ENCODE assay signal across 7 cellular contexts in genomic region chr5:156631005-156631404, GRCh38.
"Had no signal": no experiment of that assay in that cellular context is flagged by ENCODE, and none has a peak within 500 bp of the region (broad histone marks: within the 10 kb centered on the region; RNA-seq: fewer than 3 reads in every experiment).

No MANE protein-coding gene starts in this region.

- ATAC-seq: GM12878 had no signal

- H3K4me3 ChIP-seq: GM12878 had no signal

- FAIRE-seq: GM12878, GM12891, GM12892, GM18507, GM19239 had no signal

- DNase-seq: GDM1, GF-D8 had no signal
